Comparison of ENCODE assay signal across 1 cellular context in the genomic region with DNA sequence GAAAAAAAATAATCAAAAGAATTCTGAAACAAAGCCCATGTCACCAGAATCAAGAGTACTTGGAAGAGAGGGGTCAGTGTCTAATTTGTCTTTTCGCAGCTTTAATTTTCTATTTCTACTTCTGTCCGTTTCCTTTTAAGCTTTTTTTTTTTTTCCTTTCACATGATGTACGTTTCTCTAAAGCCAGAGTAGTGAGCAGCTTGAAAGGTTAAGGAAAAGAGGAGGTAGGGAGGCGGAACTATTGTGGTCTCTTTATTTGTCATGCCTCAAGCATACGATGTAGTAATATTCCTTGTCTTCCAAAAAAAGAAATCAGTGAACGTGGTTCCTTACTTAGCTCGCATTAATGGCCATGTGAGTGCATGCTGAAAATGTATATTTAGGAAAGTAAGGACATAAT.
TF ChIP-seq lines count a peak whose summit lies in the region.

No MANE protein-coding gene starts in this region.

TF ChIP-seq in GM23338, 12 proteins besides CTCF, POLR2A, EP300 and RAD21 (continued from another document):
- TF ChIP-seq, protein P1, sequence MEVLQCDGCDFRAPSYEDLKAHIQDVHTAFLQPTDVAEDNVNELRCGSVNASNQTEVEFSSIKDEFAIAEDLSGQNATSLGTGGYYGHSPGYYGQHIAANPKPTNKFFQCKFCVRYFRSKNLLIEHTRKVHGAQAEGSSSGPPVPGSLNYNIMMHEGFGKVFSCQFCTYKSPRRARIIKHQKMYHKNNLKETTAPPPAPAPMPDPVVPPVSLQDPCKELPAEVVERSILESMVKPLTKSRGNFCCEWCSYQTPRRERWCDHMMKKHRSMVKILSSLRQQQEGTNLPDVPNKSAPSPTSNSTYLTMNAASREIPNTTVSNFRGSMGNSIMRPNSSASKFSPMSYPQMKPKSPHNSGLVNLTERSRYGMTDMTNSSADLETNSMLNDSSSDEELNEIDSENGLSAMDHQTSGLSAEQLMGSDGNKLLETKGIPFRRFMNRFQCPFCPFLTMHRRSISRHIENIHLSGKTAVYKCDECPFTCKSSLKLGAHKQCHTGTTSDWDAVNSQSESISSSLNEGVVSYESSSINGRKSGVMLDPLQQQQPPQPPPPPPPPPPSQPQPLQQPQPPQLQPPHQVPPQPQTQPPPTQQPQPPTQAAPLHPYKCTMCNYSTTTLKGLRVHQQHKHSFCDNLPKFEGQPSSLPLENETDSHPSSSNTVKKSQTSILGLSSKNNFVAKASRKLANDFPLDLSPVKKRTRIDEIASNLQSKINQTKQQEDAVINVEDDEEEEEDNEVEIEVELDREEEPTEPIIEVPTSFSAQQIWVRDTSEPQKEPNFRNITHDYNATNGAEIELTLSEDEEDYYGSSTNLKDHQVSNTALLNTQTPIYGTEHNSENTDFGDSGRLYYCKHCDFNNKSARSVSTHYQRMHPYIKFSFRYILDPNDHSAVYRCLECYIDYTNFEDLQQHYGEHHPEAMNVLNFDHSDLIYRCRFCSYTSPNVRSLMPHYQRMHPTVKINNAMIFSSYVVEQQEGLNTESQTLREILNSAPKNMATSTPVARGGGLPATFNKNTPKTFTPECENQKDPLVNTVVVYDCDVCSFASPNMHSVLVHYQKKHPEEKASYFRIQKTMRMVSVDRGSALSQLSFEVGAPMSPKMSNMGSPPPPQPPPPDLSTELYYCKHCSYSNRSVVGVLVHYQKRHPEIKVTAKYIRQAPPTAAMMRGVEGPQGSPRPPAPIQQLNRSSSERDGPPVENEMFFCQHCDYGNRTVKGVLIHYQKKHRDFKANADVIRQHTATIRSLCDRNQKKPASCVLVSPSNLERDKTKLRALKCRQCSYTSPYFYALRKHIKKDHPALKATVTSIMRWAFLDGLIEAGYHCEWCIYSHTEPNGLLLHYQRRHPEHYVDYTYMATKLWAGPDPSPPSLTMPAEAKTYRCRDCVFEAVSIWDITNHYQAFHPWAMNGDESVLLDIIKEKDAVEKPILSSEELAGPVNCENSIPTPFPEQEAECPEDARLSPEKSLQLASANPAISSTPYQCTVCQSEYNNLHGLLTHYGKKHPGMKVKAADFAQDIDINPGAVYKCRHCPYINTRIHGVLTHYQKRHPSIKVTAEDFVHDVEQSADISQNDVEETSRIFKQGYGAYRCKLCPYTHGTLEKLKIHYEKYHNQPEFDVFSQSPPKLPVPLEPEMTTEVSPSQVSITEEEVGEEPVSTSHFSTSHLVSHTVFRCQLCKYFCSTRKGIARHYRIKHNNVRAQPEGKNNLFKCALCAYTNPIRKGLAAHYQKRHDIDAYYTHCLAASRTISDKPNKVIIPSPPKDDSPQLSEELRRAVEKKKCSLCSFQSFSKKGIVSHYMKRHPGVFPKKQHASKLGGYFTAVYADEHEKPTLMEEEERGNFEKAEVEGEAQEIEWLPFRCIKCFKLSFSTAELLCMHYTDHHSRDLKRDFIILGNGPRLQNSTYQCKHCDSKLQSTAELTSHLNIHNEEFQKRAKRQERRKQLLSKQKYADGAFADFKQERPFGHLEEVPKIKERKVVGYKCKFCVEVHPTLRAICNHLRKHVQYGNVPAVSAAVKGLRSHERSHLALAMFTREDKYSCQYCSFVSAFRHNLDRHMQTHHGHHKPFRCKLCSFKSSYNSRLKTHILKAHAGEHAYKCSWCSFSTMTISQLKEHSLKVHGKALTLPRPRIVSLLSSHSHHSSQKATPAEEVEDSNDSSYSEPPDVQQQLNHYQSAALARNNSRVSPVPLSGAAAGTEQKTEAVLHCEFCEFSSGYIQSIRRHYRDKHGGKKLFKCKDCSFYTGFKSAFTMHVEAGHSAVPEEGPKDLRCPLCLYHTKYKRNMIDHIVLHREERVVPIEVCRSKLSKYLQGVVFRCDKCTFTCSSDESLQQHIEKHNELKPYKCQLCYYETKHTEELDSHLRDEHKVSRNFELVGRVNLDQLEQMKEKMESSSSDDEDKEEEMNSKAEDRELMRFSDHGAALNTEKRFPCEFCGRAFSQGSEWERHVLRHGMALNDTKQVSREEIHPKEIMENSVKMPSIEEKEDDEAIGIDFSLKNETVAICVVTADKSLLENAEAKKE (CRISPR knock-in tag; IDR thresholded peaks at IDR 0.05): no peak
TF ChIP-seq in GM23338: peak in this region for 0.
